2 cellular contexts compared by ENCODE assay signal in genomic region chr3:45779746-45780735, GRCh38.
TF ChIP-seq lines count a peak whose summit lies in the region.

No MANE protein-coding gene starts in this region.

TF ChIP-seq in H1, 55 proteins besides CTCF, POLR2A, EP300 and RAD21:
- TF ChIP-seq GABPA (IDR thresholded peaks at IDR 0.05; ENCODE audit: borderline replicate concordance, insufficient read depth, low read length) (no peak), NANOG (IDR thresholded peaks at IDR 0.05; ENCODE audit: insufficient read depth, low read depth, low read length, poor library complexity, severe bottlenecking) (no peak), SP2 (IDR thresholded peaks at IDR 0.05; ENCODE audit: low read length) (no peak), HDAC2 (IDR thresholded peaks at IDR 0.05; ENCODE audit: borderline replicate concordance in 1 of 2, low read depth in 2 of 2, low read length in 2 of 2) (no peak), TAF7 (optimal IDR thresholded peaks at IDR 0.05; ENCODE audit: borderline replicate concordance, low read depth, low read length) (no peak), RXRA (IDR thresholded peaks at IDR 0.05; ENCODE audit: insufficient read depth, low read depth, low read length) (no peak)

TF ChIP-seq in WTC11, 78 proteins besides CTCF, POLR2A, EP300 and RAD21:
- TF ChIP-seq SMAD4 (CRISPR knock-in tag; IDR thresholded peaks at IDR 0.05): no peak
- TF ChIP-seq ZMAT4 (CRISPR knock-in tag; IDR thresholded peaks at IDR 0.05): no peak
- TF ChIP-seq FOXJ3 (CRISPR knock-in tag; IDR thresholded peaks at IDR 0.05; ENCODE audit: borderline replicate concordance): no peak
- TF ChIP-seq NFATC4 (CRISPR knock-in tag; IDR thresholded peaks at IDR 0.05): no peak
- TF ChIP-seq ZSCAN18 (CRISPR knock-in tag; IDR thresholded peaks at IDR 0.05): no peak
- no peak for TF ChIP-seq E2F1 (CRISPR knock-in tag; IDR thresholded peaks at IDR 0.05)
- TF ChIP-seq, protein P1, sequence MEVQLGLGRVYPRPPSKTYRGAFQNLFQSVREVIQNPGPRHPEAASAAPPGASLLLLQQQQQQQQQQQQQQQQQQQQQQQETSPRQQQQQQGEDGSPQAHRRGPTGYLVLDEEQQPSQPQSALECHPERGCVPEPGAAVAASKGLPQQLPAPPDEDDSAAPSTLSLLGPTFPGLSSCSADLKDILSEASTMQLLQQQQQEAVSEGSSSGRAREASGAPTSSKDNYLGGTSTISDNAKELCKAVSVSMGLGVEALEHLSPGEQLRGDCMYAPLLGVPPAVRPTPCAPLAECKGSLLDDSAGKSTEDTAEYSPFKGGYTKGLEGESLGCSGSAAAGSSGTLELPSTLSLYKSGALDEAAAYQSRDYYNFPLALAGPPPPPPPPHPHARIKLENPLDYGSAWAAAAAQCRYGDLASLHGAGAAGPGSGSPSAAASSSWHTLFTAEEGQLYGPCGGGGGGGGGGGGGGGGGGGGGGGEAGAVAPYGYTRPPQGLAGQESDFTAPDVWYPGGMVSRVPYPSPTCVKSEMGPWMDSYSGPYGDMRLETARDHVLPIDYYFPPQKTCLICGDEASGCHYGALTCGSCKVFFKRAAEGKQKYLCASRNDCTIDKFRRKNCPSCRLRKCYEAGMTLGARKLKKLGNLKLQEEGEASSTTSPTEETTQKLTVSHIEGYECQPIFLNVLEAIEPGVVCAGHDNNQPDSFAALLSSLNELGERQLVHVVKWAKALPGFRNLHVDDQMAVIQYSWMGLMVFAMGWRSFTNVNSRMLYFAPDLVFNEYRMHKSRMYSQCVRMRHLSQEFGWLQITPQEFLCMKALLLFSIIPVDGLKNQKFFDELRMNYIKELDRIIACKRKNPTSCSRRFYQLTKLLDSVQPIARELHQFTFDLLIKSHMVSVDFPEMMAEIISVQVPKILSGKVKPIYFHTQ (CRISPR knock-in tag; IDR thresholded peaks at IDR 0.05): no peak
